1 cellular context compared by ENCODE assay signal in the genomic region with DNA sequence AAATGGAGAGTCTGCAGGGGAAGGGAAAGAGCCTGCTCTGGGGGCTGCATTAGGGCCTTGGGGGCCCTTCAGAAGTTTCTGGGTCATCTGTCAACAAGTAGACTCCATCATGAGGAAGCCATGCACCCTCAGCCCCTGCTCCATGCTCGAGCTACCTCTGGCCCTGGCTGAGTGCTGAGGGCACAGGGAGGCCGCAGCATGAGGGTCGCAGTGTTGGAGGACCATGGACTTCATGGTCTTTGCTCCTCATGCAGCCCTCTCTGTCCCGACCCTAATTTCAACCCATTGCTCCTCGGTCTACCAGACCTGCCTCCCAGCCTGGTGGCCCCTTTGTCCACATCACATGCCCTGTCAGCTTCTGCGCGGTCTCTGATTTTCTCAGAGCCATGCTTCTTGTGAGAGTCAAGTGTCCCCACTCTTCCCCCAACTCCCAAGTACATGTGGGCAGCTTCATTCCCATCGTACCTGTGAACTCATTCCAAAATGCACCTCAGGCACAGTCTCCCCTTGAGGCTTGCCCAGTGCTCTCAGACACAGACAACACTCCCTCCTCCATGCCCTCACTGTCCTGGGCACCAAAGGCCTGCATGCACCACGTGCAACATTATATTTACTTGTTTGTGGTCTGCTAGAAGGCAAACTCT.
TF ChIP-seq lines count a peak whose summit lies in the region.

No MANE protein-coding gene starts in this region.

TF ChIP-seq in HepG2, 621 proteins besides CTCF, POLR2A, EP300 and RAD21:
- TF ChIP-seq E2F5 (CRISPR knock-in tag; conservative IDR thresholded peaks at IDR 0.05) = no peak
